2 cellular contexts compared by ENCODE assay signal in genomic region chr1:99758073-99758511, GRCh38.
TF ChIP-seq lines count a peak whose summit lies in the region.

No MANE protein-coding gene starts in this region.

TF ChIP-seq in SK-N-SH treated with all-trans-retinoic acid at 6 μM for 48 hours, 23 proteins besides CTCF, POLR2A, EP300 and RAD21 (continued from another document):
- TF ChIP-seq TSHZ2 (CRISPR knock-in tag; IDR thresholded peaks at IDR 0.05) (no peak), CSRNP3 (CRISPR knock-in tag; IDR thresholded peaks at IDR 0.05) (no peak), ZC3H10 (CRISPR knock-in tag; IDR thresholded peaks at IDR 0.05) (no peak), GLIS3 (CRISPR knock-in tag; IDR thresholded peaks at IDR 0.05) (no peak), ZNF8 (CRISPR knock-in tag; IDR thresholded peaks at IDR 0.05) (no peak), PATZ1 (CRISPR knock-in tag; IDR thresholded peaks at IDR 0.05; ENCODE audit: borderline replicate concordance) (no peak), TOX (CRISPR knock-in tag; IDR thresholded peaks at IDR 0.05; ENCODE audit: borderline replicate concordance) (no peak), BACH2 (CRISPR knock-in tag; IDR thresholded peaks at IDR 0.05; ENCODE audit: borderline replicate concordance) (no peak), RARB (CRISPR knock-in tag; IDR thresholded peaks at IDR 0.05) (no peak), PPARA (CRISPR knock-in tag; IDR thresholded peaks at IDR 0.05; ENCODE audit: borderline replicate concordance) (no peak), ZFP30 (CRISPR knock-in tag; IDR thresholded peaks at IDR 0.05) (no peak), SNAI2 (CRISPR knock-in tag; IDR thresholded peaks at IDR 0.05) (no peak), ZFP3 (CRISPR knock-in tag; IDR thresholded peaks at IDR 0.05) (no peak), ISL1 (CRISPR knock-in tag; IDR thresholded peaks at IDR 0.05) (no peak; the same call in 1 of the 2 replicates)

TF ChIP-seq in SK-N-SH, 30 proteins besides CTCF, POLR2A, EP300 and RAD21 (continued from another document):
- TF ChIP-seq, protein P1, sequence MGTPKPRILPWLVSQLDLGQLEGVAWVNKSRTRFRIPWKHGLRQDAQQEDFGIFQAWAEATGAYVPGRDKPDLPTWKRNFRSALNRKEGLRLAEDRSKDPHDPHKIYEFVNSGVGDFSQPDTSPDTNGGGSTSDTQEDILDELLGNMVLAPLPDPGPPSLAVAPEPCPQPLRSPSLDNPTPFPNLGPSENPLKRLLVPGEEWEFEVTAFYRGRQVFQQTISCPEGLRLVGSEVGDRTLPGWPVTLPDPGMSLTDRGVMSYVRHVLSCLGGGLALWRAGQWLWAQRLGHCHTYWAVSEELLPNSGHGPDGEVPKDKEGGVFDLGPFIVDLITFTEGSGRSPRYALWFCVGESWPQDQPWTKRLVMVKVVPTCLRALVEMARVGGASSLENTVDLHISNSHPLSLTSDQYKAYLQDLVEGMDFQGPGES (IDR thresholded peaks at IDR 0.05; ENCODE audit: low read depth, low read length), result no peak
- TF ChIP-seq NFIC (IDR thresholded peaks at IDR 0.05; ENCODE audit: borderline replicate concordance) (no peak), RFX5 (IDR thresholded peaks at IDR 0.05; ENCODE audit: low read length) (no peak), YY1 (IDR thresholded peaks at IDR 0.05; ENCODE audit: low read depth) (no peak), SMC3 (IDR thresholded peaks at IDR 0.05; ENCODE audit: low read depth, low read length) (no peak)
